Comparison of ENCODE assay signal across 1 cellular context in genomic region chr5:137858954-137859353, GRCh38.
TF ChIP-seq lines count a peak whose summit lies in the region.

No MANE protein-coding gene starts in this region.

TF ChIP-seq in HEK293T, 16 proteins besides CTCF, POLR2A, EP300 and RAD21:
- no peak for TF ChIP-seq PKNOX1 (IDR thresholded peaks at IDR 0.05)
- TF ChIP-seq FOXK2 (IDR thresholded peaks at IDR 0.05): no peak
- no peak for TF ChIP-seq TARDBP (IDR thresholded peaks at IDR 0.05)
- no peak for TF ChIP-seq LEF1 (IDR thresholded peaks at IDR 0.05; ENCODE audit: borderline replicate concordance)
- TF ChIP-seq ARNT (IDR thresholded peaks at IDR 0.05): no peak
- TF ChIP-seq FOXA1 (IDR thresholded peaks at IDR 0.05): no peak
- no peak for TF ChIP-seq L3MBTL2 (conservative IDR thresholded peaks at IDR 0.05)
- no peak for TF ChIP-seq SP1 (IDR thresholded peaks at IDR 0.05)
- no peak for TF ChIP-seq ELF4 (IDR thresholded peaks at IDR 0.05)
- no peak for TF ChIP-seq CTBP1 (IDR thresholded peaks at IDR 0.05; ENCODE audit: borderline replicate concordance)
- TF ChIP-seq BHLHE40 (IDR thresholded peaks at IDR 0.05; ENCODE audit: borderline replicate concordance): no peak
- no peak for TF ChIP-seq ZNF384 (IDR thresholded peaks at IDR 0.05)
- no peak for TF ChIP-seq FOXM1 (IDR thresholded peaks at IDR 0.05; ENCODE audit: borderline replicate concordance)
- TF ChIP-seq NFRKB (IDR thresholded peaks at IDR 0.05): no peak
- TF ChIP-seq SUZ12 (IDR thresholded peaks at IDR 0.05): no peak
- TF ChIP-seq HDGF (IDR thresholded peaks at IDR 0.05; ENCODE audit: borderline replicate concordance): no peak
